11 cellular contexts compared by ENCODE assay signal in the genomic region with DNA sequence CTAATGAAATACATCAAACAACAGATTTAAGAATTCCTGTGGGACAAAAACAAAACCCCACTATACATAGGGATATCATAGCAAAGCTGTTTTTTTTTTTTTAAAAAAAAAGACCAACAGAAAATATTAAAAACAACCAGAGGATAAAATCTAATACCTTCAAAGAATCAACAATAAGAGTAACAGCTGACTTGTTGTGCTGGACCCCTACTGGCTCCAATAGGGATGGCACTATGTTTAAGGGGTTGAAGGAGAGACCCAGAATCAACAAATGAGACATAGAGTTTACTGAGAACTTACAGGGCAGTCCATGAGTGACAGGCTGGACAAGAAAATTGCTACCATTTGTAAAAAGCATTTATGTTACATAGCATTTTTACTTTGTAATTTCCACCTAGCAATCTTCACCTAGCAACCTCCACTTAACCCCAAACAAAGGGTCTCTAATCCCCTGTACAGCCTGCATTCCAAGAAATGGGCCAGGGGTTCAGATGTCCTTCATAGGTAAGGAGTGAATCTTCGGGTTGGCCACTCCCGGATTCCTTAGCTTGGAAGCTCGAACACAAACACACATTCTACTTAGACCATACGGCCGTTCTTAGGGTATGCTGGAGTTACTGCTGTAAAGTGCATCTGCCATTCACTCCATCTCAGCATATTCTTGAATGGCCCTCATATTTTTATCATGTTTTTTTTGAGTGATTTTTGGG. TPM values are rescaled to one million over a fixed set of nuclear protein-coding genes. Genes with fewer than 3 reads are reported as not detected.
DNase-seq lines count a peak whose midpoint lies in the region; ATAC-seq and TF ChIP-seq lines count a peak whose summit lies in the region.
"Had no signal": no experiment of that assay in that cellular context is flagged by ENCODE, and none has a peak within 500 bp of the region (broad histone marks: within the 10 kb centered on the region; RNA-seq: fewer than 3 reads in every experiment).

No MANE protein-coding gene starts in this region.

- H3K27ac ChIP-seq in AG04450 (ENCODE audit: low read depth, low read length): no peak overlapping the region

- H3K27me3 ChIP-seq in AG04450 (ENCODE audit: control insufficient read depth, insufficient read depth, low read length): peaks cover 2% of the 10 kb centered on the region

- TF ChIP-seq CTCF in AG04450 (IDR thresholded peaks at IDR 0.05; ENCODE audit: low read depth, low read length): peak; percentile 50
- peak; percentile 47 for TF ChIP-seq CTCF in fibroblast of mammary gland (conservative IDR thresholded peaks at IDR 0.05; ENCODE audit: control insufficient read depth, insufficient read depth, low read depth, low read length)

- ATAC-seq in GM18873 (IDR thresholded peaks at IDR 0.05; ENCODE audit: low FRiP score, unreplicated experiment) (peak; percentile 40), GM21367 (IDR thresholded peaks at IDR 0.05; ENCODE audit: unreplicated experiment) (no peak)

- POLR2A ChIA-PET in AG04450 (lab: Yijun Ruan, JAX): no interaction called here

- H3K4me3 ChIP-seq in AG04450 (ENCODE audit: low read depth, low read length) (no peak overlapping the region), fibroblast of mammary gland (ENCODE audit: control insufficient read depth, low read depth, low read length) (no peak overlapping the region)
- H3K4me3 ChIP-seq: SK-N-MC had no signal

- CTCF ChIA-PET in AG04450 (lab: Charles Lee): interaction anchor here (0.5 to 4.6 kb wide), 17 partner anchors 11 to 1842 kb away, joined by 3 to 52 read pairs (median 3); no protein-coding TSS in a partner anchor

- DNase-seq in AG04450 (ENCODE audit: low read depth, low spot score) (no peak), LHCN-M2 (ENCODE audit: low read depth) (peak; percentile 12), fibroblast of mammary gland (ENCODE audit: low read depth) (no peak), NCI-H1694 (lab: John Stamatoyannopoulos, UW) (no peak), globus pallidus (ENCODE audit: low spot score) (no peak), germinal center (ENCODE audit: low spot score) (no peak)
- DNase-seq: CD4-positive, alpha-beta T cell; KG1 had no signal

- H3K9me3 ChIP-seq in AG04450 (ENCODE audit: control insufficient read depth, insufficient read depth, low read length): no peaks in the 10 kb centered on the region

RNA-seq across cellular contexts. Expression of a gene that starts 25.8 kb away (rescaled TPM):
- 0.05 TPM in 1 of 2 replicates, not detected in the other for polyA plus RNA-seq in AG04450 (2011; rRNA removed)
- polyA minus RNA-seq in AG04450 (2011; rRNA and poly(A)+ RNA removed): not detected in 2 replicates
- not detected in 2 replicates for total RNA-seq in LHCN-M2 (2014; rRNA removed)
- not detected for polyA plus RNA-seq in LHCN-M2 (2012)
- total RNA-seq: CD4-positive, alpha-beta T cell had no signal
